ENCODE assay signal across 13 cellular contexts in the genomic region with DNA sequence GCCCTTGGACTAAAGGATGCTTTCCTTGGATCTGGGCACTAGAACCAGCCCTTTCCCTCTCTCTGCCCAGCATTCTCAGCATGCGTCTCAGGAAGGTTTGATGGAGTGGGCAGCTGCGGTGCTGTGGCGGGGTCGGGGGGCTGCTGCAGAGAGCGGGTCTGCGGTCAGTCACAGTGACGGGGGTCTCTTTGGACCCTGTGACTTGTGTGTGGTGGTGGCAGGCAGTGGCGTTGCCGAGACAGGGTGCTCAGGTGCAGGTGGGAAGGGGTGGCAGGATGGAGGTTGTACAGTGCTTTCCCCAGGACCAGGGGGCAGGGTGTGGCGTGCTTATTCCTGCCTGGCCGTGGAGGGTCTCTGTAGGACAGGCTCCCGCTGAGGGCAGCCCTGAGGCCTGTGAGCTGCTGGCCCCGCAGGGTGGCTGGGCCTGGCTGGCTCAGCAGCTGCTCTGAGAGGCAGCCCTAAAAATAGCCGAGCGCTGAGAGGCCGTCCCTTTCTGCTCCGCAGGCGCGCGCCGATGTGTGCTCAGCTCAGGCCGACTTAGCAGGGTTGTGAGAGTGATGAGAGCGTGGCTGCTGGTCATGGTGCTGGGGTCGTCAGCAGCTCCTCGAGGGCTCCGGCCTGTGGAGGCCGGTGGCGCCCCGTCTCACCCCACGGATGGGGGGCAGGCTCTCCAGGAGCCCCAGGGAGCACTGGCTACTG. TPM values are rescaled to one million over a fixed set of nuclear protein-coding genes. Genes with fewer than 3 reads are reported as not detected.
A peak's percentile ranks its signal among the peaks of the same experiment; 100 is the strongest.
DNase-seq lines count a peak whose midpoint lies in the region; ATAC-seq and TF ChIP-seq lines count a peak whose summit lies in the region.
"Had no signal": no experiment of that assay in that cellular context is flagged by ENCODE, and none has a peak within 500 bp of the region (broad histone marks: within the 10 kb centered on the region; RNA-seq: fewer than 3 reads in every experiment).

No MANE protein-coding gene starts in this region.

- H3K9me2 ChIP-seq in GM23338 (ENCODE audit: insufficient read depth) (no peaks in the 10 kb centered on the region), OCI-LY7 (ENCODE audit: insufficient read depth, low read length) (no peaks in the 10 kb centered on the region)

- H4K20me1 ChIP-seq in GM23338 (replicated peaks; ENCODE audit: insufficient read depth) (peaks cover 58% of the 10 kb centered on the region; the same call in 1 of the 2 replicates), OCI-LY7 (ENCODE audit: insufficient read depth, low read length) (no peaks in the 10 kb centered on the region)

- ATAC-seq in GM23338 (peak; percentile 21), GM18498 (IDR thresholded peaks at IDR 0.05; ENCODE audit: unreplicated experiment) (no peak), HG02798 (IDR thresholded peaks at IDR 0.05; ENCODE audit: poor library complexity, unreplicated experiment) (no peak)
- ATAC-seq: activated naive CD4-positive, alpha-beta T cell treated with anti-CD3 and anti-CD28 coated beads, Interleukin-2, amount 50 U/mL, for 72 hours; stimulated activated effector memory CD8-positive, alpha-beta T cell treated with anti-CD3 and anti-CD28 coated beads, Interleukin-12 subunit alpha, Interleukin-12 subunit beta, amount 100 ng/mL, for 72 hours had no signal

- H3F3A ChIP-seq in GM23338 (replicated peaks; ENCODE audit: low read depth), result no peaks in the 10 kb centered on the region

- H3K4me3 Mint-ChIP-seq in GM23338, result no peak overlapping the region; the same call in 2 of the 3 replicates
- H3K4me3 Mint-ChIP-seq in osteocyte (ENCODE audit: unreplicated experiment), result no peak overlapping the region
- H3K4me3 Mint-ChIP-seq: stimulated activated effector memory CD8-positive, alpha-beta T cell treated with anti-CD3 and anti-CD28 coated beads, Interleukin-12 subunit alpha, Interleukin-12 subunit beta, amount 100 ng/mL, for 72 hours had no signal

- intact Hi-C loops in head of caudate nucleus (cut with DNase I), result no loop called here
- intact Hi-C loops in OCI-LY7 (cut with micrococcal nuclease; ENCODE audit: unreplicated experiment), result no loop called here

- POLR2A ChIA-PET in OCI-LY7 (lab: Charles Lee), result no interaction called here

- H3K27me3 ChIP-seq in GM23338 (ENCODE audit: insufficient read depth), result no peaks in the 10 kb centered on the region
- H3K27me3 ChIP-seq: BE2C had no signal

- H3K4me2 ChIP-seq in GM23338 (no peak overlapping the region; the same call in 1 of the 2 replicates), OCI-LY7 (ENCODE audit: low read length) (no peak overlapping the region)

- H3K4me1 Mint-ChIP-seq in GM23338 (peaks cover 58% of the 10 kb centered on the region), osteocyte (ENCODE audit: unreplicated experiment) (peaks cover 45% of the 10 kb centered on the region)

- H3K36me3 Mint-ChIP-seq in GM23338 (ENCODE audit: low read depth) (peaks cover 5% of the 10 kb centered on the region; the same call in 2 of the 3 replicates), osteocyte (ENCODE audit: unreplicated experiment) (peaks cover 5% of the 10 kb centered on the region)
- H3K36me3 Mint-ChIP-seq: activated naive CD4-positive, alpha-beta T cell treated with anti-CD3 and anti-CD28 coated beads, Interleukin-2, amount 50 U/mL, for 72 hours; stimulated activated effector memory CD8-positive, alpha-beta T cell treated with anti-CD3 and anti-CD28 coated beads, Interleukin-12 subunit alpha, Interleukin-12 subunit beta, amount 100 ng/mL, for 72 hours had no signal

- H3K36me3 ChIP-seq in GM23338 (ENCODE audit: insufficient read depth) (no peaks in the 10 kb centered on the region), OCI-LY7 (ENCODE audit: insufficient read depth, low read length) (no peaks in the 10 kb centered on the region)
- H3K36me3 ChIP-seq: BE2C had no signal

- H3K4me1 ChIP-seq in GM23338 (ENCODE audit: insufficient read depth), result peaks cover 26% of the 10 kb centered on the region; the same call in 1 of the 2 replicates
- no peaks in the 10 kb centered on the region for H3K4me1 ChIP-seq in OCI-LY7 (ENCODE audit: insufficient read depth, low read length, poor library complexity, severe bottlenecking)
- H3K4me1 ChIP-seq: BE2C had no signal

- H3K27ac Mint-ChIP-seq in GM23338, result peak overlapping the region; percentile 80
- peak overlapping the region; percentile 16 for H3K27ac Mint-ChIP-seq in osteocyte (ENCODE audit: unreplicated experiment)
- H3K27ac Mint-ChIP-seq: activated naive CD4-positive, alpha-beta T cell treated with anti-CD3 and anti-CD28 coated beads, Interleukin-2, amount 50 U/mL, for 72 hours; stimulated activated effector memory CD8-positive, alpha-beta T cell treated with anti-CD3 and anti-CD28 coated beads, Interleukin-12 subunit alpha, Interleukin-12 subunit beta, amount 100 ng/mL, for 72 hours had no signal

- DNase-seq in GM23338 (ENCODE audit: low spot score) (peak; percentile 34), SHP77 (lab: John Stamatoyannopoulos, UW) (peak; percentile 66), head of caudate nucleus (peak in 27 of 42 donors; percentile 39 to 83 (median 63)), osteocyte (ENCODE audit: extremely low spot score, unreplicated experiment) (no peak), Kasumi-1 (lab: John Stamatoyannopoulos, UW) (no peak), OCI-LY7 (ENCODE audit: low spot score) (no peak)
- DNase-seq: BE2C, KG1, NCI-H2029 had no signal

- H3K9me3 ChIP-seq in OCI-LY7 (ENCODE audit: low read length), result no peaks in the 10 kb centered on the region
- H3K9me3 ChIP-seq: BE2C had no signal

- H2AFZ ChIP-seq in GM23338, result no peak overlapping the region
- H2AFZ ChIP-seq in OCI-LY7 (ENCODE audit: low read length), result no peak overlapping the region

- peaks cover 21% of the 10 kb centered on the region for H3K27me3 Mint-ChIP-seq in GM23338 (ENCODE audit: insufficient read depth, low read depth, poor library complexity)
- H3K27me3 Mint-ChIP-seq in osteocyte (ENCODE audit: unreplicated experiment), result no peaks in the 10 kb centered on the region

- H3K9me3 Mint-ChIP-seq in GM23338 (no peaks in the 10 kb centered on the region; the same call in 2 of the 3 replicates), osteocyte (ENCODE audit: unreplicated experiment) (no peaks in the 10 kb centered on the region)
- H3K9me3 Mint-ChIP-seq: activated naive CD4-positive, alpha-beta T cell treated with anti-CD3 and anti-CD28 coated beads, Interleukin-2, amount 50 U/mL, for 72 hours; stimulated activated effector memory CD8-positive, alpha-beta T cell treated with anti-CD3 and anti-CD28 coated beads, Interleukin-12 subunit alpha, Interleukin-12 subunit beta, amount 100 ng/mL, for 72 hours had no signal

- TF ChIP-seq CTCF in GM23338 (conservative IDR thresholded peaks at IDR 0.05; ENCODE audit: low read depth in 2 of 2) (no peak), osteocyte (IDR thresholded peaks at IDR 0.05) (no peak), OCI-LY7 (conservative IDR thresholded peaks at IDR 0.05; ENCODE audit: low read length) (no peak)

- BruUV-seq in OCI-LY7 (replicated peaks; lab: Mats Ljungman, UMichigan), result no TSS peak

- CTCF ChIA-PET in OCI-LY7 (lab: Charles Lee; ENCODE audit: unreplicated experiment), result no interaction called here

- H3K4me3 ChIP-seq in GM23338, result no peak overlapping the region
- H3K4me3 ChIP-seq in OCI-LY7 (ENCODE audit: low read depth, low read length, poor library complexity, severe bottlenecking), result no peak overlapping the region

- no peak overlapping the region for H3K27ac ChIP-seq in GM23338 (ENCODE audit: low read depth)
- no peak overlapping the region for H3K27ac ChIP-seq in OCI-LY7 (ENCODE audit: low read depth, low read length, poor library complexity, severe bottlenecking)

- H3K79me2 ChIP-seq in GM23338 (replicated peaks; ENCODE audit: insufficient read depth), result peaks cover 94% of the 10 kb centered on the region
- H3K79me2 ChIP-seq in OCI-LY7 (ENCODE audit: insufficient read depth, low read depth, low read length), result no peaks in the 10 kb centered on the region

TF ChIP-seq in GM23338, 12 proteins besides CTCF, POLR2A, EP300 and RAD21 (continues in another document):
- TF ChIP-seq, protein P1, sequence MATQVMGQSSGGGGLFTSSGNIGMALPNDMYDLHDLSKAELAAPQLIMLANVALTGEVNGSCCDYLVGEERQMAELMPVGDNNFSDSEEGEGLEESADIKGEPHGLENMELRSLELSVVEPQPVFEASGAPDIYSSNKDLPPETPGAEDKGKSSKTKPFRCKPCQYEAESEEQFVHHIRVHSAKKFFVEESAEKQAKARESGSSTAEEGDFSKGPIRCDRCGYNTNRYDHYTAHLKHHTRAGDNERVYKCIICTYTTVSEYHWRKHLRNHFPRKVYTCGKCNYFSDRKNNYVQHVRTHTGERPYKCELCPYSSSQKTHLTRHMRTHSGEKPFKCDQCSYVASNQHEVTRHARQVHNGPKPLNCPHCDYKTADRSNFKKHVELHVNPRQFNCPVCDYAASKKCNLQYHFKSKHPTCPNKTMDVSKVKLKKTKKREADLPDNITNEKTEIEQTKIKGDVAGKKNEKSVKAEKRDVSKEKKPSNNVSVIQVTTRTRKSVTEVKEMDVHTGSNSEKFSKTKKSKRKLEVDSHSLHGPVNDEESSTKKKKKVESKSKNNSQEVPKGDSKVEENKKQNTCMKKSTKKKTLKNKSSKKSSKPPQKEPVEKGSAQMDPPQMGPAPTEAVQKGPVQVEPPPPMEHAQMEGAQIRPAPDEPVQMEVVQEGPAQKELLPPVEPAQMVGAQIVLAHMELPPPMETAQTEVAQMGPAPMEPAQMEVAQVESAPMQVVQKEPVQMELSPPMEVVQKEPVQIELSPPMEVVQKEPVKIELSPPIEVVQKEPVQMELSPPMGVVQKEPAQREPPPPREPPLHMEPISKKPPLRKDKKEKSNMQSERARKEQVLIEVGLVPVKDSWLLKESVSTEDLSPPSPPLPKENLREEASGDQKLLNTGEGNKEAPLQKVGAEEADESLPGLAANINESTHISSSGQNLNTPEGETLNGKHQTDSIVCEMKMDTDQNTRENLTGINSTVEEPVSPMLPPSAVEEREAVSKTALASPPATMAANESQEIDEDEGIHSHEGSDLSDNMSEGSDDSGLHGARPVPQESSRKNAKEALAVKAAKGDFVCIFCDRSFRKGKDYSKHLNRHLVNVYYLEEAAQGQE (IDR thresholded peaks at IDR 0.05; ENCODE audit: unreplicated experiment), result no peak
- no peak for TF ChIP-seq POLR2AphosphoS5 (IDR thresholded peaks at IDR 0.05; ENCODE audit: low read depth)

RNA-seq across cellular contexts. Expression of a gene that starts 9.7 kb away (rescaled TPM):
- 67.7 and 79.0 TPM in 2 replicates for total RNA-seq in GM23338 (2014; rRNA removed; shearing (Covaris generic))
- 22.5 and 27.5 TPM in 2 replicates for polyA plus RNA-seq in GM23338 (2016; fragmentation: Nextera tagmentation; extraction: Ambion mirVana)
- total RNA-seq in osteocyte (109 and 115 TPM in 2 replicates), OCI-LY7 (2022) (45.4 and 47.3 TPM in 2 replicates)
- total RNA-seq in OCI-LY7 (2014; rRNA removed; shearing (Covaris generic)), result 35.3 and 46.9 TPM in 2 replicates

RNA-seq across cellular contexts. Expression of a gene that starts 23.4 kb away (rescaled TPM):
- total RNA-seq in GM23338 (2014; rRNA removed; shearing (Covaris generic)), result 27.8 and 29.9 TPM in 2 replicates
- polyA plus RNA-seq in GM23338 (2016; fragmentation: Nextera tagmentation; extraction: Ambion mirVana), result 7.6 and 8.6 TPM in 2 replicates
- total RNA-seq in osteocyte (41.7 and 43.5 TPM in 2 replicates), OCI-LY7 (2022) (26.4 and 27.0 TPM in 2 replicates)
- 23.7 and 25.5 TPM in 2 replicates for total RNA-seq in OCI-LY7 (2014; rRNA removed; shearing (Covaris generic))

Comparison
In these comparisons a context has a peak if more than half of its experiments do, and no peak if none do; other contexts are left out.
1. DNase-seq: peak in GM23338 (single experiment), SHP77 (2 of 2) and head of caudate nucleus (27 of 42); none in osteocyte (single experiment), Kasumi-1 (0 of 2) and OCI-LY7 (single experiment).